In genomic region chr7:71486856-71487628, GRCh38 we compare ENCODE assay signal across 17 cellular contexts.
DNase-seq lines count a peak whose midpoint lies in the region; ATAC-seq and TF ChIP-seq lines count a peak whose summit lies in the region.
"Had no signal": no experiment of that assay in that cellular context is flagged by ENCODE, and none has a peak within 500 bp of the region (broad histone marks: within the 10 kb centered on the region; RNA-seq: fewer than 3 reads in every experiment).

No MANE protein-coding gene starts in this region.

- H2BK15ac ChIP-seq in neuronal stem cell (ENCODE audit: low read length): no peak overlapping the region

- peaks cover 2% of the 10 kb centered on the region for H3K27me3 Mint-ChIP-seq in neural progenitor cell (ENCODE audit: insufficient read depth, low read depth)
- H3K27me3 Mint-ChIP-seq: activated naive CD4-positive, alpha-beta T cell treated with anti-CD3 and anti-CD28 coated beads, Interleukin-2, amount 10 ng/mL, durations not matched to agents 7 days and 5 days; dendritic cell treated with granulocyte-macrophage colony-stimulating factor and Interleukin-4, amounts not matched to agents 40 ng/mL and 50 ng/mL, for 4 days; natural killer cell treated with Interleukin-12 subunit alpha and Interleukin-12 subunit beta and Interleukin-15 and Interleukin-18, amount 100 ng/mL, for 72 hours had no signal

- no peaks in the 10 kb centered on the region for H3K79me2 ChIP-seq in ACC112 (ENCODE audit: control insufficient read depth, insufficient read depth, low read length, unreplicated experiment)
- H3K79me2 ChIP-seq in neural progenitor cell (ENCODE audit: low read depth): no peaks in the 10 kb centered on the region

- no peaks in the 10 kb centered on the region for H3K4me1 ChIP-seq in ACC112 (ENCODE audit: control insufficient read depth, insufficient read depth, low read length, unreplicated experiment)
- H3K4me1 ChIP-seq in neuronal stem cell (ENCODE audit: control insufficient read depth in 2 of 2, insufficient read depth in 1 of 2, low read depth in 1 of 2, low read length in 2 of 2): peaks cover 0 to 1% of the 10 kb centered on the region in 2 donors
- peaks cover 3% of the 10 kb centered on the region for H3K4me1 ChIP-seq in neural progenitor cell
- H3K4me1 ChIP-seq: spleen had no signal

- H3K9ac ChIP-seq in neuronal stem cell (ENCODE audit: low read depth, low read length, poor library complexity) (no peak overlapping the region), neural progenitor cell (no peak overlapping the region)

- peak overlapping the region; percentile 67 for H3K27ac ChIP-seq in ACC112 (ENCODE audit: low read depth, low read length)
- H3K27ac ChIP-seq in neuronal stem cell (replicated peaks; ENCODE audit: low read length): no peak overlapping the region
- no peak overlapping the region for H3K27ac ChIP-seq in neural progenitor cell
- H3K27ac ChIP-seq: SK-N-MC, spleen, VCaP had no signal

- H3K4me3 Mint-ChIP-seq in neural progenitor cell: no peak overlapping the region
- H3K4me3 Mint-ChIP-seq: activated naive CD4-positive, alpha-beta T cell treated with anti-CD3 and anti-CD28 coated beads, Interleukin-2, amount 10 ng/mL, durations not matched to agents 7 days and 5 days; dendritic cell treated with granulocyte-macrophage colony-stimulating factor and Interleukin-4, amounts not matched to agents 40 ng/mL and 50 ng/mL, for 4 days; natural killer cell treated with Interleukin-12 subunit alpha and Interleukin-12 subunit beta and Interleukin-15 and Interleukin-18, amount 100 ng/mL, for 72 hours had no signal

- no peak for ATAC-seq in GM21529 (IDR thresholded peaks at IDR 0.05; ENCODE audit: unreplicated experiment)
- no peak for ATAC-seq in GM21786 (IDR thresholded peaks at IDR 0.05; ENCODE audit: unreplicated experiment)
- ATAC-seq in HG03520 (IDR thresholded peaks at IDR 0.05; ENCODE audit: unreplicated experiment): no peak
- ATAC-seq: natural killer cell treated with Interleukin-12 subunit alpha and Interleukin-12 subunit beta and Interleukin-15 and Interleukin-18, amount 100 ng/mL, for 72 hours had no signal

- no peak overlapping the region for H2AFZ ChIP-seq in ACC112 (ENCODE audit: low read length, unreplicated experiment)
- H2AFZ ChIP-seq in neuronal stem cell (ENCODE audit: low read length): no peak overlapping the region
- H2AFZ ChIP-seq in neural progenitor cell (replicated peaks): no peak overlapping the region

- H3K4me2 ChIP-seq in neuronal stem cell (ENCODE audit: insufficient read depth, low read length, poor library complexity, severe bottlenecking) (no peak overlapping the region), neural progenitor cell (no peak overlapping the region)

- no CpG with 5 or more reads among the region's 6 CpGs for WGBS in neuronal stem cell (ENCODE audit: extremely low coverage in 2 of 2, insufficient read length in 2 of 2, insufficient replicate concordance in 1 of 2), 2 donors

- H3K36me3 ChIP-seq in ACC112 (ENCODE audit: insufficient read depth, low read length) (no peaks in the 10 kb centered on the region), neuronal stem cell (replicated peaks in 1 of 2; ENCODE audit: control insufficient read depth in 2 of 2, insufficient read depth in 2 of 2, low read length in 2 of 2) (no peaks in the 10 kb centered on the region), neural progenitor cell (no peaks in the 10 kb centered on the region)
- H3K36me3 ChIP-seq: spleen had no signal

- no peaks in the 10 kb centered on the region for H3F3A ChIP-seq in neural progenitor cell (ENCODE audit: low read depth)

- H2AK5ac ChIP-seq in neuronal stem cell (ENCODE audit: low read depth, low read length): no peak overlapping the region

- H3K9me3 ChIP-seq in neuronal stem cell (replicated peaks in 1 of 2; ENCODE audit: control insufficient read depth in 2 of 2, insufficient read depth in 1 of 2, low read depth in 1 of 2, low read length in 2 of 2): no peaks in the 10 kb centered on the region
- H3K9me3 ChIP-seq in neural progenitor cell (ENCODE audit: low read depth): no peaks in the 10 kb centered on the region

- H4K20me1 ChIP-seq in neural progenitor cell (ENCODE audit: low read depth): no peaks in the 10 kb centered on the region

- no peak for TF ChIP-seq CTCF in NB4 (IDR thresholded peaks at IDR 0.05; ENCODE audit: low read depth, low read length)
- TF ChIP-seq CTCF in neural progenitor cell (IDR thresholded peaks at IDR 0.05): no peak

- no peaks in the 10 kb centered on the region for H3K9me3 Mint-ChIP-seq in neural progenitor cell
- H3K9me3 Mint-ChIP-seq: dendritic cell treated with granulocyte-macrophage colony-stimulating factor and Interleukin-4, amounts not matched to agents 40 ng/mL and 50 ng/mL, for 4 days; natural killer cell treated with Interleukin-12 subunit alpha and Interleukin-12 subunit beta and Interleukin-15 and Interleukin-18, amount 100 ng/mL, for 72 hours had no signal

- H3K79me1 ChIP-seq in neuronal stem cell (ENCODE audit: low read depth, low read length): no peaks in the 10 kb centered on the region

- H2BK120ac ChIP-seq in neuronal stem cell (ENCODE audit: low read depth, low read length): no peak overlapping the region

- no peaks in the 10 kb centered on the region for H3K27me3 ChIP-seq in ACC112 (ENCODE audit: insufficient read depth, low read length)
- no peaks in the 10 kb centered on the region for H3K27me3 ChIP-seq in neuronal stem cell (ENCODE audit: control insufficient read depth in 3 of 3, insufficient read depth in 3 of 3, low read depth in 1 of 3, low read length in 3 of 3)
- H3K27me3 ChIP-seq in neural progenitor cell: no peaks in the 10 kb centered on the region
- H3K27me3 ChIP-seq: spleen had no signal

- no peak overlapping the region for H3K27ac Mint-ChIP-seq in neural progenitor cell
- H3K27ac Mint-ChIP-seq: activated naive CD4-positive, alpha-beta T cell treated with anti-CD3 and anti-CD28 coated beads, Interleukin-2, amount 10 ng/mL, durations not matched to agents 7 days and 5 days; dendritic cell treated with granulocyte-macrophage colony-stimulating factor and Interleukin-4, amounts not matched to agents 40 ng/mL and 50 ng/mL, for 4 days; natural killer cell treated with Interleukin-12 subunit alpha and Interleukin-12 subunit beta and Interleukin-15 and Interleukin-18, amount 100 ng/mL, for 72 hours had no signal

- no peak overlapping the region for H3K14ac ChIP-seq in neuronal stem cell (ENCODE audit: low read length)

- H2BK5ac ChIP-seq in neuronal stem cell (ENCODE audit: low read length): no peak overlapping the region

- no peak overlapping the region for H3K23ac ChIP-seq in neuronal stem cell (ENCODE audit: low read depth, low read length, poor library complexity)

- peak overlapping the region; percentile 24 for H3K18ac ChIP-seq in neuronal stem cell (ENCODE audit: low read length)

- H4K91ac ChIP-seq in neuronal stem cell (ENCODE audit: low read depth, low read length, poor library complexity): no peak overlapping the region

- peaks cover 3% of the 10 kb centered on the region for H3K4me1 Mint-ChIP-seq in neural progenitor cell
- H3K4me1 Mint-ChIP-seq: activated naive CD4-positive, alpha-beta T cell treated with anti-CD3 and anti-CD28 coated beads, Interleukin-2, amount 10 ng/mL, durations not matched to agents 7 days and 5 days had no signal

- H3K4me3 ChIP-seq in ACC112 (ENCODE audit: low read depth, low read length) (no peak overlapping the region), NB4 (ENCODE audit: low read depth, low read length) (no peak overlapping the region), neuronal stem cell (ENCODE audit: low read length in 2 of 2) (no peak overlapping the region), neural progenitor cell (no peak overlapping the region)
- H3K4me3 ChIP-seq: SK-N-MC, spleen had no signal

- H4K8ac ChIP-seq in neuronal stem cell (ENCODE audit: low read depth, low read length): no peak overlapping the region

- DNase-seq in NB4 (ENCODE audit: low read depth) (peak; percentile 36), fibroblast of gingiva (ENCODE audit: low read depth) (peak; percentile 35), neuronal stem cell (ENCODE audit: low spot score) (no peak), neural progenitor cell (ENCODE audit: low spot score) (no peak)
- DNase-seq: activated naive CD4-positive, alpha-beta T cell treated with anti-CD3 and anti-CD28 coated beads, Interleukin-2, amount 10 ng/mL, durations not matched to agents 7 days and 5 days; Karpas-422; kidney glomerular epithelial cell; NCI-H2081; spleen had no signal

- no peak overlapping the region for H3K4ac ChIP-seq in neuronal stem cell (ENCODE audit: low read length)

- TF ChIP-seq POLR2A in NB4 (IDR thresholded peaks at IDR 0.05; ENCODE audit: extremely low read depth, insufficient read length): no peak

- no peak overlapping the region for H2BK12ac ChIP-seq in neuronal stem cell (ENCODE audit: low read length)

- H3K36me3 Mint-ChIP-seq in neural progenitor cell: peaks cover 3% of the 10 kb centered on the region
- H3K36me3 Mint-ChIP-seq: activated naive CD4-positive, alpha-beta T cell treated with anti-CD3 and anti-CD28 coated beads, Interleukin-2, amount 10 ng/mL, durations not matched to agents 7 days and 5 days; natural killer cell treated with Interleukin-12 subunit alpha and Interleukin-12 subunit beta and Interleukin-15 and Interleukin-18, amount 100 ng/mL, for 72 hours had no signal

Comparison
In these comparisons a context has a peak if more than half of its experiments do, and no peak if none do; other contexts are left out.
1. DNase-seq: peak in NB4 (single experiment) and fibroblast of gingiva (single experiment); none in neuronal stem cell (single experiment) and neural progenitor cell (single experiment).